ENCODE assay signal across 17 cellular contexts in the genomic region with DNA sequence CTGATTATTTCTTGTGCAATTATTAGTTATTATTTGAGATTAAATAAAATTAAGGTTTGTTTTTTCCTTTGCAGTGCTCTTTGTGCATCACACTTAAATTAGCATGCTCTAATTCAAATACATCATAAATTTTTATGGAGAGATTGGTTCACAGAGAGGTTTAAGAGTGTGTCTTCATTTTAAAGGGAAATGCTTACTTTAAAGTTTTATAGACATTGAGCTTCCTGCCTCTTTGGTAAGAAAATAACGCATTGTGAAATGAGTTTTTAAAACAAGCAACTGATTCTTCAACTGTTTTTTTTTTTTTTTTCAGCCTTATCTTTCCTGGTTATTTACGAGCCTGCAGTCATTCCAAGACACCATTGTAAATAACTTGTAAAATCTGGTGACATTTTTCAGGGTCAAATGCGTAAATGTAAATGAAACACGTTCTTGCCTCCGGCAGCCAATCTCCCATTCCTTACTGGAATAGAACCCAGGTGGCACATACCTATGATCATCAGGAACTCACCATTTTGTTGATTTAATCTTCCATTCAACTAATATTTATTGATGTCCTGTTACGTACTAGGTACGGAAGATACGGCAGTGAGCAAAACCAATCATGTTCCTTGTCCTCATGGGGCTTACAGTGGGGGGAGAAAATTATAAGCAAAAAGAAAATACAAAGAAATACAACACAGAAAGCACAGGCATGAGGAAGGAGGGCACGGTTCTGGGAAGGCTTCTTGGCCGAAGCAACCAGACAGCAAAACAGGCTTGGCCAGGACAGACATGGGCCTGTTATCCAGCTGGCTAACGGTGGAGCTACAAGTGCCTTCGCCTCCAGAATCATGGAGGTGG. TPM values are rescaled to one million over a fixed set of nuclear protein-coding genes. Genes with fewer than 3 reads are reported as not detected.
A peak's percentile ranks its signal among the peaks of the same experiment; 100 is the strongest.
DNase-seq lines count a peak whose midpoint lies in the region; ATAC-seq and TF ChIP-seq lines count a peak whose summit lies in the region.
"Had no signal": no experiment of that assay in that cellular context is flagged by ENCODE, and none has a peak within 500 bp of the region (broad histone marks: within the 10 kb centered on the region; RNA-seq: fewer than 3 reads in every experiment).

No MANE protein-coding gene starts in this region.

- no peaks in the 10 kb centered on the region for H3K27me3 ChIP-seq in adipocyte (replicated peaks; ENCODE audit: control insufficient read depth, insufficient read depth, low read length)
- H3K27me3 ChIP-seq: SJSA1 had no signal

- ATAC-seq in mucosa of descending colon: peak; percentile 44

- H3K9me3 ChIP-seq in adipocyte (ENCODE audit: control insufficient read depth, low read length) (peaks cover 22% of the 10 kb centered on the region), mucosa of descending colon (no peaks in the 10 kb centered on the region)
- H3K9me3 ChIP-seq: SJSA1 had no signal

- H3K4me1 Mint-ChIP-seq in HFFc6 (ENCODE audit: low read depth): no peaks in the 10 kb centered on the region
- H3K4me1 Mint-ChIP-seq: CD4-positive, CD25-positive, alpha-beta regulatory T cell had no signal

- no peaks in the 10 kb centered on the region for H3K36me3 Mint-ChIP-seq in HFFc6 (ENCODE audit: low read depth)
- H3K36me3 Mint-ChIP-seq: CD4-positive, CD25-positive, alpha-beta regulatory T cell had no signal

- no peak overlapping the region for H3K4me3 ChIP-seq in adipocyte (ENCODE audit: low read length)
- H3K4me3 ChIP-seq in mucosa of descending colon: no peak overlapping the region
- H3K4me3 ChIP-seq: SJSA1 had no signal

- DNase-seq in COLO829 (ENCODE audit: low spot score): peak; percentile 10
- peak; percentile 16 for DNase-seq in HuH-7.5 (ENCODE audit: low spot score)
- no peak for DNase-seq in adipocyte (ENCODE audit: low read depth)
- DNase-seq in mucosa of descending colon: no peak
- no peak for DNase-seq in HFFc6
- DNase-seq in GM13976 (ENCODE audit: low spot score): no peak
- DNase-seq in HUDEP-2 (lab: John Stamatoyannopoulos, UW; ENCODE audit: unreplicated experiment in 76 of 76): no peak
- DNase-seq: AML-193; CD4-positive, CD25-positive, alpha-beta regulatory T cell; H9; NCI-H1930; NCI-H446 treated with DMSO at 0.1 percent for 48 hours; NCI-H748 treated with DMSO at 0.1 percent for 48 hours; OCI-M1; SW 1271 had no signal

- no peak overlapping the region for H3K4me3 Mint-ChIP-seq in HFFc6
- H3K4me3 Mint-ChIP-seq: CD4-positive, CD25-positive, alpha-beta regulatory T cell; H9 had no signal

- intact Hi-C loops in mucosa of descending colon (cut with DNase I, micrococcal nuclease): no loop called here

- peaks cover 9% of the 10 kb centered on the region for H3K27me3 Mint-ChIP-seq in HFFc6 (ENCODE audit: insufficient read depth)

- no peaks in the 10 kb centered on the region; the same call in 1 of the 2 replicates for H3K9me3 Mint-ChIP-seq in HFFc6

- TF ChIP-seq CTCF in mucosa of descending colon (IDR thresholded peaks at IDR 0.05) (no peak), HFFc6 (IDR thresholded peaks at IDR 0.05) (no peak), GM13976 (IDR thresholded peaks at IDR 0.05; ENCODE audit: borderline replicate concordance, control extremely low read depth, extremely low read depth, insufficient read depth, missing control alignments) (no peak)

- H3K36me3 ChIP-seq in adipocyte (ENCODE audit: control insufficient read depth, insufficient read depth, low read length, severe bottlenecking) (no peaks in the 10 kb centered on the region), mucosa of descending colon (ENCODE audit: low read depth) (no peaks in the 10 kb centered on the region)
- H3K36me3 ChIP-seq: SJSA1 had no signal

- in situ Hi-C loops in GM13976 (cut with MboI; ENCODE audit: low sequenced_read_pairs, unreplicated experiment): no loop called here

- H3K9ac ChIP-seq in adipocyte (ENCODE audit: low read length): peak overlapping the region; percentile 23
- H3K9ac ChIP-seq: KMS-11 had no signal

- peaks cover 14% of the 10 kb centered on the region for H3K4me1 ChIP-seq in adipocyte (ENCODE audit: control insufficient read depth, insufficient read depth, low read length)
- no peaks in the 10 kb centered on the region for H3K4me1 ChIP-seq in mucosa of descending colon (ENCODE audit: low read depth)
- H3K4me1 ChIP-seq: SJSA1 had no signal

- no peak overlapping the region for H3K27ac Mint-ChIP-seq in HFFc6
- H3K27ac Mint-ChIP-seq: CD4-positive, CD25-positive, alpha-beta regulatory T cell; H9 had no signal

RNA-seq across cellular contexts. Expression of a gene that starts 33.2 kb away (rescaled TPM):
- 1 to 10 TPM; 6.3 to 8.9 (median 7.5) TPM for total RNA-seq in mucosa of descending colon
- total RNA-seq in HFFc6 (2021; fragmentation: NEBNext Ultra II Directional; extraction: Animal tissue kit (Norgen Biotek cat#: 25700)): 10 to 100 TPM; 15.4 to 22.5 (median 20.6) TPM

Comparison
In these comparisons a context has a peak if more than half of its experiments do, and no peak if none do; other contexts are left out.
1. DNase-seq: peak in COLO829 (single experiment) and HuH-7.5 (single experiment); none in adipocyte (single experiment), mucosa of descending colon (0 of 3), HFFc6 (single experiment), GM13976 (single experiment) and HUDEP-2 (0 of 76).